1 cellular context compared by ENCODE assay signal in genomic region chr4:26489101-26489669, GRCh38.
TF ChIP-seq lines count a peak whose summit lies in the region.

No MANE protein-coding gene starts in this region.

TF ChIP-seq in H1, 55 proteins besides CTCF, POLR2A, EP300 and RAD21:
- TF ChIP-seq TAF1 (IDR thresholded peaks at IDR 0.05; ENCODE audit: low read depth, low read length) (no peak), KDM1A (IDR thresholded peaks at IDR 0.05; ENCODE audit: borderline replicate concordance, low read length) (no peak), KDM5A (IDR thresholded peaks at IDR 0.05; ENCODE audit: low read length) (no peak), SIN3A (conservative IDR thresholded peaks at IDR 0.05 in 1 of 2, IDR thresholded peaks at IDR 0.05 in 1 of 2; ENCODE audit: low read depth in 1 of 2, low read length in 2 of 2) (no peak), HDAC6 (IDR thresholded peaks at IDR 0.05; ENCODE audit: low read depth, low read length) (no peak)
